Comparison of ENCODE assay signal across 17 cellular contexts in genomic region chr12:110114596-110114995, GRCh38. TPM values are rescaled to one million over a fixed set of nuclear protein-coding genes. Genes with fewer than 3 reads are reported as not detected.
A peak's percentile ranks its signal among the peaks of the same experiment; 100 is the strongest.
DNase-seq lines count a peak whose midpoint lies in the region; ATAC-seq and TF ChIP-seq lines count a peak whose summit lies in the region.
"Had no signal": no experiment of that assay in that cellular context is flagged by ENCODE, and none has a peak within 500 bp of the region (broad histone marks: within the 10 kb centered on the region; RNA-seq: fewer than 3 reads in every experiment).

No MANE protein-coding gene starts in this region.

- H3K9me3 ChIP-seq in cardiac muscle cell (ENCODE audit: low read depth) = no peaks in the 10 kb centered on the region
- H3K9me3 ChIP-seq in tibial artery = no peaks in the 10 kb centered on the region
- H3K9me3 ChIP-seq in breast epithelium = no peaks in the 10 kb centered on the region

- DNase-seq in cardiac muscle cell (ENCODE audit: low read depth in 1 of 2, low spot score in 1 of 2) = no peak
- no peak for DNase-seq in left ventricle myocardium superior
- no peak for DNase-seq in coronary artery (ENCODE audit: low spot score)
- peak in 1 of 2 donors; percentile 68 for DNase-seq in tibial artery
- DNase-seq in breast epithelium (ENCODE audit: low spot score in 2 of 2) = no peak
- DNase-seq: CD8-positive, alpha-beta memory T cell; GF-D8; GM23248; NCI-H1092; NCI-H2107; NCI-H345 had no signal

- TF ChIP-seq CTCF in cardiac muscle cell (IDR thresholded peaks at IDR 0.05; ENCODE audit: low read depth, low read length) (no peak), coronary artery (IDR thresholded peaks at IDR 0.05) (no peak), nephron (IDR thresholded peaks at IDR 0.05; ENCODE audit: unreplicated experiment in 3 of 3) (no peak), tibial artery (IDR thresholded peaks at IDR 0.05) (no peak), breast epithelium (IDR thresholded peaks at IDR 0.05) (no peak)

- H3K27me3 Mint-ChIP-seq in nephron (ENCODE audit: low read depth) = peaks cover 4% of the 10 kb centered on the region

- H3K9me3 Mint-ChIP-seq in nephron = peaks cover 2% of the 10 kb centered on the region
- H3K9me3 Mint-ChIP-seq: CD8-positive, alpha-beta memory T cell had no signal

- no peak overlapping the region for H3K4me3 ChIP-seq in cardiac muscle cell
- H3K4me3 ChIP-seq in coronary artery = no peak overlapping the region
- peak overlapping the region in 1 of 2 donors; percentile 10 for H3K4me3 ChIP-seq in tibial artery
- H3K4me3 ChIP-seq in breast epithelium = no peak overlapping the region
- H3K4me3 ChIP-seq: BLaER1, GM23248 had no signal

- no peak for TF ChIP-seq POLR2A in breast epithelium (IDR thresholded peaks at IDR 0.05)

- H3K4me1 Mint-ChIP-seq in nephron = peaks cover 40% of the 10 kb centered on the region
- H3K4me1 Mint-ChIP-seq: CD8-positive, alpha-beta memory T cell had no signal

- H3K27ac ChIP-seq in cardiac muscle cell = peak overlapping the region; percentile 24
- peak overlapping the region; percentile 90 to 94 for H3K27ac ChIP-seq in coronary artery
- peak overlapping the region; percentile 88 to 91 for H3K27ac ChIP-seq in tibial artery
- no peak overlapping the region for H3K27ac ChIP-seq in breast epithelium
- H3K27ac ChIP-seq: 22Rv1, BLaER1, GM23248, KMS-11 had no signal

- H3K4me3 Mint-ChIP-seq in nephron = peak overlapping the region in 1 of 3 experiments; percentile 4
- H3K4me3 Mint-ChIP-seq: CD8-positive, alpha-beta memory T cell had no signal

- ATAC-seq in left ventricle myocardium superior (no peak), GM19455 (IDR thresholded peaks at IDR 0.05; ENCODE audit: unreplicated experiment) (no peak), HG02571 (IDR thresholded peaks at IDR 0.05; ENCODE audit: unreplicated experiment) (no peak)

- H3K4me1 ChIP-seq in cardiac muscle cell (ENCODE audit: low read depth) (peaks cover 11% of the 10 kb centered on the region), tibial artery (peaks cover 5 to 94% (median 56%) of the 10 kb centered on the region in 4 donors), breast epithelium (no peaks in the 10 kb centered on the region)

- no peaks in the 10 kb centered on the region for H3K36me3 Mint-ChIP-seq in nephron (ENCODE audit: low read depth)

- H3K27ac Mint-ChIP-seq in nephron = peak overlapping the region; percentile 46 to 86 (median 83)
- H3K27ac Mint-ChIP-seq: CD8-positive, alpha-beta memory T cell had no signal

- intact Hi-C loops in left ventricle myocardium superior (cut with micrococcal nuclease) (no loop called here), tibial artery (cut with DNase I; ENCODE audit: low total_unique reads) (no loop called here), breast epithelium (cut with DNase I; ENCODE audit: low total_unique reads) (no loop called here)

- H3K36me3 ChIP-seq in cardiac muscle cell (no peaks in the 10 kb centered on the region), tibial artery (no peaks in the 10 kb centered on the region), breast epithelium (no peaks in the 10 kb centered on the region)
- H3K36me3 ChIP-seq: BLaER1 had no signal

- H3K27me3 ChIP-seq in cardiac muscle cell = no peaks in the 10 kb centered on the region
- no peaks in the 10 kb centered on the region for H3K27me3 ChIP-seq in tibial artery
- no peaks in the 10 kb centered on the region for H3K27me3 ChIP-seq in breast epithelium
- H3K27me3 ChIP-seq: BLaER1 had no signal

RNA-seq across cellular contexts. Expression of gene IFT81, which starts 9.6 kb away (rescaled TPM):
- total RNA-seq in cardiac muscle cell = 19.9 and 30.0 TPM in 2 replicates
- polyA plus RNA-seq in cardiac muscle cell = 42.6 and 44.8 TPM in 2 replicates
- 9.4 TPM for total RNA-seq in left ventricle myocardium superior
- total RNA-seq in breast epithelium = 10 to 100 TPM in 2 of 3 donors, 1 to 10 TPM in 1; 9.4 to 27.1 (median 19.0) TPM

Comparison
In these comparisons a context has a peak if more than half of its experiments do, and no peak if none do; other contexts are left out.
1. H3K27ac ChIP-seq: peak in cardiac muscle cell (single experiment), coronary artery (2 of 2) and tibial artery (2 of 2); none in breast epithelium (0 of 2).